In the genomic region with DNA sequence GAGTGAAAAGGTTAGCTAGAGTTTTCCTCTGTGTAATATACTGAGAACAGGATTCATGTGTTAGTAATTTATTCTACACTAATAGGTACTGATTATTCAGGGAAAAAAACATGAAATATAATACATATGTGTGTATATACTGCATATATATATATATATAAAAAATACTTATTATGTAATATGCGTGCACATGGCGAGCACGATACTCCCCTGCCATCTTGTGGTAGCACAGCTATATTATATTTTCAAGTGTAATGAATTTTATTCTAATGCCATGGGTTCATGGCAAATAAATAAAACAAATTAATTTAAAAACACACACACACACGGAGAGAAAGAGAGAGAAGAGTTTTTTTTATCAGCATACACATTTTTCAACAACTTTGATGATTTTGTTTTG, we compare ENCODE assay signal across 11 cellular contexts.
DNase-seq lines count a peak whose midpoint lies in the region; ATAC-seq, FAIRE-seq and TF ChIP-seq lines count a peak whose summit lies in the region.
"Had no signal": no experiment of that assay in that cellular context is flagged by ENCODE, and none has a peak within 500 bp of the region (broad histone marks: within the 10 kb centered on the region; RNA-seq: fewer than 3 reads in every experiment).

No MANE protein-coding gene starts in this region.

- peak; percentile 24; the same call in 1 of the 2 replicates for ATAC-seq in IMR-90 (ENCODE audit: low read depth)
- ATAC-seq in HG02759 (IDR thresholded peaks at IDR 0.05; ENCODE audit: unreplicated experiment): no peak
- ATAC-seq in HG03095 (IDR thresholded peaks at IDR 0.05; ENCODE audit: unreplicated experiment): no peak

- no peak overlapping the region for H3K4ac ChIP-seq in IMR-90 (ENCODE audit: low read depth, low read length)

- H3K4me1 ChIP-seq in IMR-90 (ENCODE audit: control insufficient read depth, insufficient read depth, low read length) (no peaks in the 10 kb centered on the region), adipocyte (ENCODE audit: control insufficient read depth, insufficient read depth, low read length) (no peaks in the 10 kb centered on the region)
- H3K4me1 ChIP-seq: SJSA1 had no signal

- H2AK9ac ChIP-seq in IMR-90 (replicated peaks; ENCODE audit: low read depth, low read length, poor library complexity): no peak overlapping the region

- no peak overlapping the region for H3K18ac ChIP-seq in IMR-90 (ENCODE audit: low read depth, low read length)

- no peak overlapping the region for H4K5ac ChIP-seq in IMR-90 (ENCODE audit: low read depth, low read length)

- no peak overlapping the region for H2BK20ac ChIP-seq in IMR-90 (ENCODE audit: low read depth, low read length)

- BruUV-seq in IMR-90 (replicated peaks; lab: Mats Ljungman, UMichigan): no TSS peak

- H3K9me1 ChIP-seq in IMR-90 (ENCODE audit: insufficient read depth, low read length): no peaks in the 10 kb centered on the region

- H4K20me1 ChIP-seq in IMR-90 (ENCODE audit: insufficient read depth, low read length): no peaks in the 10 kb centered on the region

- no peaks in the 10 kb centered on the region for H3K79me1 ChIP-seq in IMR-90 (ENCODE audit: low read depth in 1 of 2, low read length in 2 of 2)

- FAIRE-seq in D721Med (lab: Jason Lieb, UNC): no peak
- FAIRE-seq: GM12891 had no signal

- H3K14ac ChIP-seq in IMR-90 (replicated peaks; ENCODE audit: low read depth, low read length): no peak overlapping the region

- no peak overlapping the region for H2AK5ac ChIP-seq in IMR-90 (ENCODE audit: low read depth, low read length)

- TF ChIP-seq RAD21 in IMR-90 (IDR thresholded peaks at IDR 0.05; ENCODE audit: low read length): peak; percentile 51

- no peak overlapping the region for H2BK120ac ChIP-seq in IMR-90 (ENCODE audit: low read depth, low read length)

- TF ChIP-seq POLR2A in IMR-90 (IDR thresholded peaks at IDR 0.05; ENCODE audit: low read depth, low read length): no peak

- no peak overlapping the region for H3K4me2 ChIP-seq in IMR-90 (ENCODE audit: low read depth, low read length)

- dilution Hi-C loops in IMR-90 (cut with HindIII; ENCODE audit: low sequenced_read_pairs, unreplicated experiment): no loop called here

- intact Hi-C loops in IMR-90 (cut with micrococcal nuclease): loop anchor here (1.0 to 10.0 kb wide), 2 partner anchors 1104 to 1295 kb away; no protein-coding TSS in a partner anchor

- no peak overlapping the region for H3K56ac ChIP-seq in IMR-90 (ENCODE audit: extremely low read depth, insufficient read depth, low read length)

- no CpG with 5 or more reads among the region's 4 CpGs for WGBS in IMR-90 (ENCODE audit: extremely low coverage in 2 of 2, insufficient read length in 1 of 2), 2 experiments

- no peak overlapping the region for H2BK15ac ChIP-seq in IMR-90 (ENCODE audit: low read depth, low read length)

- TF ChIP-seq CTCF in D721Med (IDR thresholded peaks at IDR 0.05; ENCODE audit: insufficient read depth, missing control alignments): peak; percentile 33
- peak; percentile 41 for TF ChIP-seq CTCF in IMR-90 (conservative IDR thresholded peaks at IDR 0.05; ENCODE audit: low read depth, low read length)

- CTCF ChIA-PET in IMR-90 (lab: Yijun Ruan, JAX): interaction anchor here (0.6 to 1.3 kb wide), 2 partner anchors 1103 to 1124 kb away, joined by 3 read pairs; no protein-coding TSS in a partner anchor

- no peak overlapping the region for H3K23ac ChIP-seq in IMR-90 (ENCODE audit: low read depth, low read length)

- POLR2A ChIA-PET in IMR-90 (lab: Charles Lee; ENCODE audit: unreplicated experiment): interaction anchor here (0.6 kb wide), 1 partner anchor 15 kb away, joined by 3 read pairs; no protein-coding TSS in a partner anchor

- no peak overlapping the region for H4K91ac ChIP-seq in IMR-90 (ENCODE audit: insufficient read depth, low read depth, low read length)

- H3K27ac ChIP-seq in IMR-90 (ENCODE audit: insufficient read depth, low read length): no peak overlapping the region
- H3K27ac ChIP-seq: SJSA1 had no signal

- in situ Hi-C loops in IMR-90 (cut with MboI; ENCODE audit: low sequenced_read_pairs): no loop called here

- no peak overlapping the region for H4K8ac ChIP-seq in IMR-90 (ENCODE audit: low read depth in 2 of 2, low read length in 2 of 2)

- H3K36me3 ChIP-seq in IMR-90 (ENCODE audit: control insufficient read depth, insufficient read depth, low read length): no peaks in the 10 kb centered on the region
- H3K36me3 ChIP-seq in adipocyte (ENCODE audit: control insufficient read depth, insufficient read depth, low read length, severe bottlenecking): no peaks in the 10 kb centered on the region
- H3K36me3 ChIP-seq: SJSA1 had no signal

- peaks cover 2% of the 10 kb centered on the region for H3K27me3 ChIP-seq in IMR-90 (ENCODE audit: control insufficient read depth, insufficient read depth, low read length)
- H3K27me3 ChIP-seq in adipocyte (replicated peaks; ENCODE audit: control insufficient read depth, insufficient read depth, low read length): no peaks in the 10 kb centered on the region

- H3K4me3 ChIP-seq in IMR-90 (ENCODE audit: insufficient read depth, low read depth, low read length) (no peak overlapping the region), adipocyte (ENCODE audit: low read length) (no peak overlapping the region)
- H3K4me3 ChIP-seq: SJSA1 had no signal

- DNase-seq in D721Med (ENCODE audit: insufficient read length, low spot score): no peak
- DNase-seq in IMR-90: peak; percentile 13
- peak; percentile 24 for DNase-seq in adipocyte (ENCODE audit: low read depth)
- DNase-seq in myocyte (ENCODE audit: low read depth): peak; percentile 6
- DNase-seq in retina: no peak
- DNase-seq: activated T-cell treated with anti-CD3 and anti-CD28 coated beads for 4 hours, NCI-H1105 treated with DMSO at 0.1 percent for 48 hours had no signal

- no peak overlapping the region for H3K9ac ChIP-seq in IMR-90 (ENCODE audit: low read depth, low read length)
- no peak overlapping the region for H3K9ac ChIP-seq in adipocyte (ENCODE audit: low read length)

- no peak overlapping the region for H2BK5ac ChIP-seq in IMR-90 (ENCODE audit: low read depth, low read length, poor library complexity, severe bottlenecking)

- no peaks in the 10 kb centered on the region for H3K9me3 ChIP-seq in IMR-90 (ENCODE audit: control insufficient read depth, insufficient read depth, low read length)
- H3K9me3 ChIP-seq in adipocyte (ENCODE audit: control insufficient read depth, low read length): no peaks in the 10 kb centered on the region
- H3K9me3 ChIP-seq: SJSA1 had no signal

- H2AFZ ChIP-seq in IMR-90 (replicated peaks; ENCODE audit: low read length, poor library complexity): no peak overlapping the region

TF ChIP-seq in IMR-90, 13 proteins besides CTCF, POLR2A, EP300 and RAD21:
- no peak for TF ChIP-seq MXI1 (IDR thresholded peaks at IDR 0.05; ENCODE audit: borderline replicate concordance, low read depth, low read length)
- no peak for TF ChIP-seq CEBPB (IDR thresholded peaks at IDR 0.05; ENCODE audit: low read depth, low read length)
- no peak for TF ChIP-seq RCOR1 (IDR thresholded peaks at IDR 0.05; ENCODE audit: insufficient replicate concordance, low read length)
- TF ChIP-seq NFE2L2 (IDR thresholded peaks at IDR 0.05; ENCODE audit: low read depth, low read length): no peak
- TF ChIP-seq CHD1 (IDR thresholded peaks at IDR 0.05; ENCODE audit: low read depth, low read length): no peak
- peak; percentile 26; the same call in 1 of the 2 replicates for TF ChIP-seq SMC3 (IDR thresholded peaks at IDR 0.05; ENCODE audit: low read depth, low read length)

Comparison
In these comparisons a context has a peak if more than half of its experiments do, and no peak if none do; other contexts are left out.
1. DNase-seq: peak in IMR-90 (single experiment), adipocyte (single experiment) and myocyte (single experiment); none in D721Med (single experiment) and retina (single experiment).